11 cellular contexts compared by ENCODE assay signal in the genomic region with DNA sequence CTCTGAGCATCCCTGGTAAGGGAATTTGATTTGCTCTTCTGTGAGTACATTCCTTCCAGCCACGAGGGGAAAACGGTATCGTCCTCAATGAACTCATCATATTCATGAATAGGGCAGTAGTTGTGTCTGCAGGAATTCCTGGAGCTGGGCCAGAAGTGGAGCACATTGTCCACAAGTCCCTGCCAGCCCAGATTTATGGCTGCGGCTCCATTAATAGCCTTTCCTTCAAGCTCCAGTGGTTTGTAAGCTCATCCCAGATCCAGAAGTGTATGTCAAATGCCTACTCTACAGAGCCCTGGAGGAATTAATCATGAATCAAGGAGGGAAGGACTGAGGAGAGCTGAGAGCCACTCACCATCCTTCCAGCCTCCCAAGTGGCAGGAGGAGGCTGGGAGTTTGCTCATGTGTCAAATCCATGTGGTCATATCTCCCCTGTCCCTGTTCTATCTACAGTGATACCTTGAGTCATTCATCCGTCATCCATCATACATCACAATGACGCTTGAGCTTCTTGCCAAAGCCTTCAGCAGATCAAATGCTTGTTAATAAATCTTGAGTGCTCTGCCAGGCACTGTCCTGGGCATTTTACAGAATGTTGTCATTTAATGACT.
DNase-seq lines count a peak whose midpoint lies in the region; ATAC-seq and TF ChIP-seq lines count a peak whose summit lies in the region.
"Had no signal": no experiment of that assay in that cellular context is flagged by ENCODE, and none has a peak within 500 bp of the region (broad histone marks: within the 10 kb centered on the region; RNA-seq: fewer than 3 reads in every experiment).

No MANE protein-coding gene starts in this region.

- H3K4me3 Mint-ChIP-seq in activated T-cell treated with anti-CD3 and anti-CD28 coated beads, Interleukin-2, amount 50 U/mL, for 72 hours, result no peak overlapping the region
- H3K4me3 Mint-ChIP-seq in CD4-positive, alpha-beta T cell, result no peak overlapping the region
- H3K4me3 Mint-ChIP-seq: T-helper 2 cell treated with Interferon-gamma antibody and Interleukin-4, amounts not matched to agents 5 μg/mL and 100 μg/mL, for 36 hours had no signal

- H3K36me3 Mint-ChIP-seq in activated T-cell treated with anti-CD3 and anti-CD28 coated beads, Interleukin-2, amount 50 U/mL, for 72 hours (ENCODE audit: insufficient read depth in 2 of 2), result no peaks in the 10 kb centered on the region
- H3K36me3 Mint-ChIP-seq in CD4-positive, alpha-beta T cell (ENCODE audit: low read depth), result no peaks in the 10 kb centered on the region

- H3K27ac ChIP-seq in CD4-positive, alpha-beta T cell (ENCODE audit: low read depth, low read length), result no peak overlapping the region
- H3K27ac ChIP-seq: KMS-11, tibial nerve had no signal

- H3K27me3 Mint-ChIP-seq in activated T-cell treated with anti-CD3 and anti-CD28 coated beads, Interleukin-2, amount 50 U/mL, for 72 hours (ENCODE audit: low read depth), result no peaks in the 10 kb centered on the region
- H3K27me3 Mint-ChIP-seq in CD4-positive, alpha-beta T cell, result peaks cover 26% of the 10 kb centered on the region

- TF ChIP-seq CTCF in astrocyte of the spinal cord (IDR thresholded peaks at IDR 0.05; ENCODE audit: low read depth, low read length), result no peak
- TF ChIP-seq CTCF in CD4-positive, alpha-beta T cell (IDR thresholded peaks at IDR 0.05), result no peak

- no peaks in the 10 kb centered on the region for H3K27me3 ChIP-seq in CD4-positive, alpha-beta T cell (ENCODE audit: control insufficient read depth, insufficient read depth, low read length)
- H3K27me3 ChIP-seq: tibial nerve had no signal

- in situ Hi-C loops in astrocyte of the spinal cord (cut with HindIII; ENCODE audit: low sequenced_read_pairs), result no loop called here

- H3K4me3 ChIP-seq in astrocyte of the spinal cord (ENCODE audit: low read depth, low read length), result no peak overlapping the region
- H3K4me3 ChIP-seq: tibial nerve had no signal

- no peaks in the 10 kb centered on the region for H3K9me3 ChIP-seq in CD4-positive, alpha-beta T cell (ENCODE audit: control insufficient read depth, low read length)
- H3K9me3 ChIP-seq: tibial nerve had no signal

- no peak overlapping the region for H3K27ac Mint-ChIP-seq in activated T-cell treated with anti-CD3 and anti-CD28 coated beads, Interleukin-2, amount 50 U/mL, for 72 hours
- H3K27ac Mint-ChIP-seq in CD4-positive, alpha-beta T cell, result no peak overlapping the region
- H3K27ac Mint-ChIP-seq: T-helper 2 cell treated with Interferon-gamma antibody and Interleukin-4, amounts not matched to agents 5 μg/mL and 100 μg/mL, for 36 hours had no signal

- CTCF ChIA-PET in CD4-positive, alpha-beta T cell (lab: Charles Lee), result no interaction called here

- intact Hi-C loops in CD4-positive, alpha-beta T cell (cut with DNase I, micrococcal nuclease), result no loop called here

- ATAC-seq in activated T-cell treated with anti-CD3 and anti-CD28 coated beads, Interleukin-2, amount 50 U/mL, for 72 hours (replicated peaks in 1 of 2), result no peak
- ATAC-seq in CD4-positive, alpha-beta T cell (ENCODE audit: poor library complexity), result no peak

- no peaks in the 10 kb centered on the region for H3K9me3 Mint-ChIP-seq in activated T-cell treated with anti-CD3 and anti-CD28 coated beads, Interleukin-2, amount 50 U/mL, for 72 hours
- H3K9me3 Mint-ChIP-seq in CD4-positive, alpha-beta T cell, result no peaks in the 10 kb centered on the region
- H3K9me3 Mint-ChIP-seq: T-helper 2 cell treated with Interferon-gamma antibody and Interleukin-4, amounts not matched to agents 5 μg/mL and 100 μg/mL, for 36 hours had no signal

- POLR2A ChIA-PET in CD4-positive, alpha-beta T cell (lab: Charles Lee), result no interaction called here

- DNase-seq in EL, result peak; percentile 21
- peak; percentile 89 for DNase-seq in NCI-H2227 treated with DMSO at 0.1 percent for 48 hours (lab: John Stamatoyannopoulos, UW)
- peak; percentile 10 for DNase-seq in astrocyte of the spinal cord (ENCODE audit: low read depth, low spot score)
- peak; percentile 46 to 75 for DNase-seq in lung microvascular endothelial cell (ENCODE audit: low read depth in 2 of 2)
- DNase-seq in activated T-cell treated with anti-CD3 and anti-CD28 coated beads, Interleukin-2, amount 50 U/mL, for 72 hours, result no peak
- DNase-seq in epidermal melanocyte (ENCODE audit: insufficient read length, low spot score), result no peak
- DNase-seq in CD4-positive, alpha-beta T cell, result no peak
- no peak for DNase-seq in stimulated activated CD4-positive, alpha-beta T cell treated with anti-CD3 and anti-CD28 coated beads, Interleukin-4, amount 100 ng/mL, for 4 hours

- peaks cover 8% of the 10 kb centered on the region for H3K4me1 Mint-ChIP-seq in activated T-cell treated with anti-CD3 and anti-CD28 coated beads, Interleukin-2, amount 50 U/mL, for 72 hours (ENCODE audit: low read depth)
- H3K4me1 Mint-ChIP-seq in CD4-positive, alpha-beta T cell (ENCODE audit: low read depth), result no peaks in the 10 kb centered on the region

Comparison
In these comparisons a context has a peak if more than half of its experiments do, and no peak if none do; other contexts are left out.
1. DNase-seq: peak in EL (single experiment), NCI-H2227 treated with DMSO at 0.1 percent for 48 hours (single experiment), astrocyte of the spinal cord (single experiment) and lung microvascular endothelial cell (2 of 2); none in activated T-cell treated with anti-CD3 and anti-CD28 coated beads, Interleukin-2, amount 50 U/mL, for 72 hours (0 of 2), epidermal melanocyte (single experiment), CD4-positive, alpha-beta T cell (0 of 10) and stimulated activated CD4-positive, alpha-beta T cell treated with anti-CD3 and anti-CD28 coated beads, Interleukin-4, amount 100 ng/mL, for 4 hours (0 of 2).